In genomic region chr2:28981016-28981441, GRCh38 we compare ENCODE assay signal across 10 cellular contexts. TPM values are rescaled to one million over a fixed set of nuclear protein-coding genes. Genes with fewer than 3 reads are reported as not detected.
DNase-seq lines count a peak whose midpoint lies in the region; ATAC-seq, FAIRE-seq and TF ChIP-seq lines count a peak whose summit lies in the region.
"Had no signal": no experiment of that assay in that cellular context is flagged by ENCODE, and none has a peak within 500 bp of the region (broad histone marks: within the 10 kb centered on the region; RNA-seq: fewer than 3 reads in every experiment).

TSS of gene TOGARAM2 (plus strand) at chr2:28981298. CDS start at chr2:28994835, 13,537 bp downstream.

- no peaks in the 10 kb centered on the region for H3K36me3 ChIP-seq in K562 (ENCODE audit: control insufficient read depth, insufficient read depth, low read length)
- no peaks in the 10 kb centered on the region for H3K36me3 ChIP-seq in stomach smooth muscle (ENCODE audit: control insufficient read depth in 2 of 2, insufficient read depth in 2 of 2, low read length in 2 of 2)

- no TSS peak for BruUV-seq in K562 (replicated peaks; lab: Mats Ljungman, UMichigan)

- POLR2A ChIA-PET in K562 (lab: Yijun Ruan, JAX): interaction anchor here (1.2 kb wide), 1 partner anchor 10 kb away, joined by 3 read pairs; no protein-coding TSS in a partner anchor
- POLR2A ChIA-PET in CD4-positive, alpha-beta T cell (lab: Charles Lee): no interaction called here

- H3K79me2 ChIP-seq in K562 (ENCODE audit: control insufficient read depth, insufficient read depth, low read length): no peaks in the 10 kb centered on the region

- H3K27me3 ChIP-seq in K562 (ENCODE audit: control insufficient read depth in 2 of 2, insufficient read depth in 2 of 2, low read length in 2 of 2) (peaks cover 2 to 62% of the 10 kb centered on the region in 2 experiments; a peak in 3 of 5 replicates), layer of hippocampus (ENCODE audit: control insufficient read depth, insufficient read depth, low read length) (no peaks in the 10 kb centered on the region), stomach smooth muscle (ENCODE audit: control insufficient read depth in 1 of 2, insufficient read depth in 2 of 2, low read length in 2 of 2) (no peaks in the 10 kb centered on the region)
- no peaks in the 10 kb centered on the region for H3K27me3 ChIP-seq in CD4-positive, alpha-beta T cell (ENCODE audit: control insufficient read depth, insufficient read depth, low read length)

- H3K4me1 ChIP-seq in K562 (replicated peaks in 1 of 2; ENCODE audit: control insufficient read depth in 2 of 2, insufficient read depth in 2 of 2, low read length in 2 of 2): no peaks in the 10 kb centered on the region; a peak in 1 of 5 replicates
- peaks cover 36% of the 10 kb centered on the region for H3K4me1 ChIP-seq in stomach smooth muscle (ENCODE audit: control insufficient read depth, insufficient read depth, low read length)

- TF ChIP-seq POLR2A in K562 (conservative IDR thresholded peaks at IDR 0.05): no peak

- no peaks in the 10 kb centered on the region for H3K9me3 ChIP-seq in K562 (replicated peaks; ENCODE audit: control insufficient read depth, insufficient read depth, low read depth, low read length)
- H3K9me3 ChIP-seq in stomach smooth muscle (ENCODE audit: control insufficient read depth in 2 of 2, low read length in 2 of 2): no peaks in the 10 kb centered on the region
- H3K9me3 ChIP-seq in CD4-positive, alpha-beta T cell (ENCODE audit: control insufficient read depth, low read length): no peaks in the 10 kb centered on the region

- H3K4me3 Mint-ChIP-seq in CD4-positive, alpha-beta T cell: no peak within 1 kb of the TSS
- H3K4me3 Mint-ChIP-seq: memory B cell had no signal

- intact Hi-C loops in K562 (cut with micrococcal nuclease): no loop called here
- intact Hi-C loops in CD4-positive, alpha-beta T cell (cut with DNase I, micrococcal nuclease): no loop called here

- ATAC-seq in K562 (peak; percentile 26; the same call in 2 of the 3 replicates), GM19395 (IDR thresholded peaks at IDR 0.05; ENCODE audit: unreplicated experiment) (no peak)
- no peak for ATAC-seq in CD4-positive, alpha-beta T cell (ENCODE audit: poor library complexity)

- peak; percentile 19 for DNase-seq in NCI-H2227 (lab: John Stamatoyannopoulos, UW; ENCODE audit: unreplicated experiment)
- no peak for DNase-seq in NCI-H2227 treated with DMSO at 0.1 percent for 48 hours (lab: John Stamatoyannopoulos, UW)
- no peak for DNase-seq in K562 (ENCODE audit: extremely low read depth in 1 of 4, low spot score in 3 of 4)
- no peak for DNase-seq in NOMO-1 (lab: John Stamatoyannopoulos, UW; ENCODE audit: unreplicated experiment in 2 of 2)
- no peak for DNase-seq in CD4-positive, alpha-beta T cell
- DNase-seq: dermis blood vessel endothelial cell had no signal

- H3K27me3 Mint-ChIP-seq in CD4-positive, alpha-beta T cell: no peaks in the 10 kb centered on the region

- no peak within 1 kb of the TSS for H3K4me2 ChIP-seq in K562 (ENCODE audit: insufficient read depth, low read length)

- no peaks in the 10 kb centered on the region for H3K36me3 Mint-ChIP-seq in CD4-positive, alpha-beta T cell (ENCODE audit: low read depth)

- no peak for TF ChIP-seq CTCF in K562 (IDR thresholded peaks at IDR 0.05 in 2 of 3, conservative IDR thresholded peaks at IDR 0.05 in 1 of 3; ENCODE audit: insufficient read depth in 2 of 3, low read depth in 1 of 3, low read length in 3 of 3)
- TF ChIP-seq CTCF in CD4-positive, alpha-beta T cell (IDR thresholded peaks at IDR 0.05): no peak

- H3K27ac ChIP-seq in K562 (ENCODE audit: extremely low read depth, low read depth, low read length) (no peak within 1 kb of the TSS), layer of hippocampus (ENCODE audit: low read depth, low read length) (peak within 1 kb of the TSS; percentile 72), stomach smooth muscle (ENCODE audit: low read length) (peak within 1 kb of the TSS; percentile 81)
- H3K27ac ChIP-seq in CD4-positive, alpha-beta T cell (ENCODE audit: low read depth, low read length): no peak within 1 kb of the TSS

- no peak within 1 kb of the TSS for H3K27ac Mint-ChIP-seq in CD4-positive, alpha-beta T cell
- H3K27ac Mint-ChIP-seq: memory B cell had no signal

- CTCF ChIA-PET in K562 (lab: Yijun Ruan, JAX; ENCODE audit: low intra/inter-chr PET ratio): no interaction called here
- CTCF ChIA-PET in CD4-positive, alpha-beta T cell (lab: Charles Lee): no interaction called here

- H3K4me3 ChIP-seq in K562 (no peak within 1 kb of the TSS), stomach smooth muscle (ENCODE audit: low read length in 2 of 2) (peak within 1 kb of the TSS in 1 of 2 donors; percentile 59)

- no peak for TF ChIP-seq EP300 in K562 (IDR thresholded peaks at IDR 0.05; ENCODE audit: low read length)

- TF ChIP-seq RAD21 in K562 (CRISPR knock-in tag; conservative IDR thresholded peaks at IDR 0.05 in 1 of 2, IDR thresholded peaks at IDR 0.05 in 1 of 2): no peak

- peak within 1 kb of the TSS in 1 of 2 experiments; percentile 74; a peak in 1 of 4 replicates for H3K9ac ChIP-seq in K562 (ENCODE audit: insufficient read depth in 1 of 2, low read depth in 2 of 2, low read length in 2 of 2)
- H3K9ac ChIP-seq in stomach smooth muscle (ENCODE audit: low read length in 2 of 2): peak within 1 kb of the TSS; percentile 12 to 47

- WGBS in K562 (ENCODE audit: insufficient coverage, low coverage, missing lambda C conversion rate): 1% methylated on average over 10 of the region's 10 CpGs

- H3K4me1 Mint-ChIP-seq in CD4-positive, alpha-beta T cell (ENCODE audit: low read depth): no peaks in the 10 kb centered on the region
- H3K4me1 Mint-ChIP-seq: memory B cell had no signal

- no peak for FAIRE-seq in K562 (lab: Jason Lieb, UNC)

- in situ Hi-C loops in K562 (cut with MboI): no loop called here

- no peaks in the 10 kb centered on the region for H3K9me1 ChIP-seq in K562 (ENCODE audit: control insufficient read depth, insufficient read depth, low read length)

- no peak within 1 kb of the TSS for H2AFZ ChIP-seq in K562 (ENCODE audit: low read depth, low read length)

- H3K9me3 Mint-ChIP-seq in CD4-positive, alpha-beta T cell: no peaks in the 10 kb centered on the region
- H3K9me3 Mint-ChIP-seq: memory B cell had no signal

- no peaks in the 10 kb centered on the region for H4K20me1 ChIP-seq in K562 (replicated peaks; ENCODE audit: control insufficient read depth, insufficient read depth, low read length)

TF ChIP-seq in K562, 482 proteins besides CTCF, POLR2A, EP300 and RAD21:
- no peak for TF ChIP-seq HBP1 (CRISPR knock-in tag; IDR thresholded peaks at IDR 0.05)
- no peak for TF ChIP-seq CHD2 (IDR thresholded peaks at IDR 0.05; ENCODE audit: low read depth, low read length)
- no peak for TF ChIP-seq E2F3 (CRISPR knock-in tag; IDR thresholded peaks at IDR 0.05)
- no peak for TF ChIP-seq BDP1 (IDR thresholded peaks at IDR 0.05; ENCODE audit: insufficient read depth, insufficient read length)
- TF ChIP-seq DACH1 (IDR thresholded peaks at IDR 0.05; ENCODE audit: partially characterized antibody): no peak
- TF ChIP-seq TSC22D4 (tag; IDR thresholded peaks at IDR 0.05): no peak
- no peak for TF ChIP-seq ZNF695 (CRISPR knock-in tag; IDR thresholded peaks at IDR 0.05)
- TF ChIP-seq PHB2 (IDR thresholded peaks at IDR 0.05; ENCODE audit: low read depth): no peak
- TF ChIP-seq FOXJ2 (tag; IDR thresholded peaks at IDR 0.05): no peak
- no peak for TF ChIP-seq HNRNPLL (IDR thresholded peaks at IDR 0.05; ENCODE audit: low read depth, low read length, poor library complexity, severe bottlenecking)
- no peak for TF ChIP-seq HIVEP1 (CRISPR knock-in tag; IDR thresholded peaks at IDR 0.05)
- TF ChIP-seq ILK (tag; IDR thresholded peaks at IDR 0.05; ENCODE audit: borderline replicate concordance, low read depth): no peak
- TF ChIP-seq NFYB (IDR thresholded peaks at IDR 0.05; ENCODE audit: extremely low read depth, insufficient read length): no peak
- TF ChIP-seq SNIP1 (IDR thresholded peaks at IDR 0.05; ENCODE audit: low read depth): no peak
- no peak for TF ChIP-seq ELF1 (tag; IDR thresholded peaks at IDR 0.05)
- no peak for TF ChIP-seq CBX2 (IDR thresholded peaks at IDR 0.05; ENCODE audit: insufficient read depth, low read length, poor library complexity, severe bottlenecking)
- TF ChIP-seq HNRNPK (IDR thresholded peaks at IDR 0.05; ENCODE audit: low read depth, low read length, poor library complexity, severe bottlenecking): no peak
- TF ChIP-seq CAMTA2 (CRISPR knock-in tag; conservative IDR thresholded peaks at IDR 0.05): no peak

RNA-seq across cellular contexts. Expression of gene TOGARAM2, which starts in this region (rescaled TPM):
- not detected in 2 replicates for total RNA-seq in K562 (2011; cell fraction: chromatin; rRNA removed; ENCODE audit: low replicate concordance)
- not detected in 2 replicates for total RNA-seq in K562 (2011; cell fraction: nucleolus; rRNA removed)
- total RNA-seq in K562 (2011; cell fraction: nucleoplasm; rRNA removed): 0.08 TPM in 1 of 2 replicates, not detected in the other
- not detected in 2 replicates for total RNA-seq in K562 (2014; rRNA removed)
- total RNA-seq in K562 (2014; rRNA removed; fragmentation: Illumina TruSeq; extraction: Trizol): not detected in 2 replicates
- not detected in 2 replicates for total RNA-seq in K562 (2015; rRNA removed; fragmentation: Illumina TruSeq; extraction: Trizol)
- not detected in 2 replicates for total RNA-seq in K562 (2021)
- not detected in 2 replicates for polyA plus RNA-seq in K562 (2011; rRNA removed)
- polyA plus RNA-seq in K562 (2011; cell fraction: cytosol; rRNA removed): under 0.01 TPM in 1 of 2 replicates, not detected in the other
- 0.01 TPM in 1 of 2 replicates, not detected in the other for polyA plus RNA-seq in K562 (2011; cell fraction: nucleus; rRNA removed)
- not detected in 2 replicates for polyA plus RNA-seq in K562 (2012)
- not detected in 2 replicates for polyA plus RNA-seq in K562 (2014; fragmentation: Illumina TruSeq; extraction: Trizol)
- not detected for polyA plus RNA-seq in K562 (2014; fragmentation: Nextera tagmentation; extraction: Ambion mirVana)
- not detected in 2 replicates for polyA plus RNA-seq in K562 (2014; rRNA removed)
- polyA minus RNA-seq in K562 (2011; rRNA and poly(A)+ RNA removed): not detected in 2 replicates
- not detected in 2 replicates for polyA minus RNA-seq in K562 (2011; cell fraction: cytosol; rRNA and poly(A)+ RNA removed)
- polyA minus RNA-seq in K562 (2011; cell fraction: nucleus; rRNA and poly(A)+ RNA removed): not detected in 2 replicates
- 1 to 10 TPM; 2.0 to 2.3 TPM for total RNA-seq in CD4-positive, alpha-beta T cell
- total RNA-seq: dermis blood vessel endothelial cell had no signal

Comparison
In these comparisons a context has a peak if more than half of its experiments do, and no peak if none do; other contexts are left out.
1. Peak in ATAC-seq in K562; RNA of the gene not detected or under 1 TPM.
2. H3K27ac ChIP-seq: peak in layer of hippocampus (single experiment) and stomach smooth muscle (single experiment); none in K562 (single experiment) and CD4-positive, alpha-beta T cell (single experiment).